ENCODE assay signal across 20 cellular contexts in the genomic region with DNA sequence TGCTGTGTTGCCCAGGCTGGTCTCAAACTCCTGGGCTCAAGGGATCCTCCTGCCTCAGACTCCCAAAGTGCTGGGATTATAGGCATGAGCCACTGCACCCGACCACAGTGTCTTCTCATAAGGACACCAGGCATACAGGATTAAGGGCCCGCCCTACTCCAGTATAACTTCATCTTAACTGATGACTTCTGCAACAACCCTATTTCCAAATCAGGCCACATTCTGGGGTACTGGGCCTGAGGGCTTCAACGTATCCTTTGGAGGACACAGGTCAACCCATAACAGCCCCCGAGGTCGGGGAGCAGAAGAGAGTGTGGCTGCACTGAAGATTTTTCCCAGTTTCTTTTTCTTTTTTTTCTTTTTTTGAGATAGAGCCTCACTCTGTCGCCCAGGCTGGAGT. TPM values are rescaled to one million over a fixed set of nuclear protein-coding genes. Genes with fewer than 3 reads are reported as not detected.
A peak's percentile ranks its signal among the peaks of the same experiment; 100 is the strongest.
DNase-seq lines count a peak whose midpoint lies in the region; TF ChIP-seq lines count a peak whose summit lies in the region.
"Had no signal": no experiment of that assay in that cellular context is flagged by ENCODE, and none has a peak within 500 bp of the region (broad histone marks: within the 10 kb centered on the region; RNA-seq: fewer than 3 reads in every experiment).

No MANE protein-coding gene starts in this region.

- H3K79me2 ChIP-seq in trophoblast cell (ENCODE audit: control insufficient read depth, insufficient read depth, low read length, poor library complexity) = no peaks in the 10 kb centered on the region

- H3K27ac Mint-ChIP-seq in chondrocyte (ENCODE audit: unreplicated experiment) = no peak overlapping the region

- H3K27me3 Mint-ChIP-seq in chondrocyte (ENCODE audit: low read depth) = peaks cover 33% of the 10 kb centered on the region

- WGBS in trophoblast cell (ENCODE audit: extremely low coverage, insufficient coverage, insufficient read length) = no CpG with 5 or more reads among the region's 6 CpGs

- no peak overlapping the region for H4K91ac ChIP-seq in trophoblast cell (ENCODE audit: low read depth, low read length)

- no peak overlapping the region for H2BK12ac ChIP-seq in trophoblast cell (ENCODE audit: low read length)

- H2BK5ac ChIP-seq in trophoblast cell (ENCODE audit: low read depth, low read length, poor library complexity) = no peak overlapping the region

- H3K27ac ChIP-seq in right atrium auricular region (no peak overlapping the region), left ventricle myocardium inferior (replicated peaks) (no peak overlapping the region), vagina (no peak overlapping the region), trophoblast cell (ENCODE audit: low read depth, low read length) (no peak overlapping the region)

- peak; percentile 47 for DNase-seq in right atrium auricular region (ENCODE audit: low spot score)
- no peak for DNase-seq in left ventricle myocardium inferior
- DNase-seq in chondrocyte (ENCODE audit: low spot score) = peak; percentile 29
- peak; percentile 3 for DNase-seq in mucosa of gallbladder (ENCODE audit: low spot score)
- no peak for DNase-seq in DMS114 treated with DMSO at 0.1 percent for 48 hours (lab: John Stamatoyannopoulos, UW; ENCODE audit: unreplicated experiment)
- DNase-seq in vagina (ENCODE audit: extremely low spot score in 2 of 2) = no peak
- no peak for DNase-seq in trophoblast cell
- DNase-seq: C1 segment of cervical spinal cord, DMS79, IMR-90, Karpas-422, NCI-H1417 treated with DMSO at 0.1 percent for 48 hours, NCI-H187 treated with DMSO at 0.1 percent for 48 hours, NCI-H2227 treated with DMSO at 0.1 percent for 48 hours, NCI-H510A treated with DMSO at 0.1 percent for 48 hours, NCI-H82, OCI-M1, SHP77 had no signal

- no peak overlapping the region for H3K23ac ChIP-seq in trophoblast cell (ENCODE audit: low read length)

- no peak overlapping the region for H4K8ac ChIP-seq in trophoblast cell (ENCODE audit: low read depth, low read length)

- no peaks in the 10 kb centered on the region for H3K27me3 ChIP-seq in right atrium auricular region
- peaks cover 25% of the 10 kb centered on the region for H3K27me3 ChIP-seq in left ventricle myocardium inferior (ENCODE audit: low read depth)
- H3K27me3 ChIP-seq in vagina = no peaks in the 10 kb centered on the region
- H3K27me3 ChIP-seq in trophoblast cell (ENCODE audit: insufficient read depth, low read length) = no peaks in the 10 kb centered on the region

- no peak overlapping the region for H3K4me3 Mint-ChIP-seq in chondrocyte (ENCODE audit: unreplicated experiment)

- no peaks in the 10 kb centered on the region for H3K9me3 Mint-ChIP-seq in chondrocyte (ENCODE audit: low read depth)

- H3K4me1 ChIP-seq in right atrium auricular region (no peaks in the 10 kb centered on the region), left ventricle myocardium inferior (no peaks in the 10 kb centered on the region), vagina (no peaks in the 10 kb centered on the region), trophoblast cell (ENCODE audit: control insufficient read depth in 1 of 2, insufficient read depth in 2 of 2, low read length in 2 of 2) (no peaks in the 10 kb centered on the region)
- H3K4me1 ChIP-seq: HAP-1 had no signal

- TF ChIP-seq POLR2A in vagina (IDR thresholded peaks at IDR 0.05) = no peak

- H2AK5ac ChIP-seq in trophoblast cell (ENCODE audit: low read length) = no peak overlapping the region

- H3K4me2 ChIP-seq in trophoblast cell (ENCODE audit: low read length) = no peak overlapping the region

- intact Hi-C loops in left ventricle myocardium inferior (cut with micrococcal nuclease) (no loop called here), vagina (cut with DNase I) (no loop called here)

- H3K9me3 ChIP-seq in right atrium auricular region (no peaks in the 10 kb centered on the region), left ventricle myocardium inferior (replicated peaks) (no peaks in the 10 kb centered on the region), vagina (no peaks in the 10 kb centered on the region), trophoblast cell (ENCODE audit: insufficient read depth, low read depth, low read length) (no peaks in the 10 kb centered on the region)
- H3K9me3 ChIP-seq: HAP-1 had no signal

- H3K4me1 Mint-ChIP-seq in chondrocyte (ENCODE audit: low read depth) = no peaks in the 10 kb centered on the region

- H3K18ac ChIP-seq in trophoblast cell (ENCODE audit: low read length) = no peak overlapping the region

- H3K4me3 ChIP-seq in right atrium auricular region = no peak overlapping the region
- no peak overlapping the region for H3K4me3 ChIP-seq in left ventricle myocardium inferior
- no peak overlapping the region for H3K4me3 ChIP-seq in vagina
- H3K4me3 ChIP-seq in trophoblast cell (ENCODE audit: low read depth, low read length) = no peak overlapping the region
- H3K4me3 ChIP-seq: HAP-1 had no signal

- H3K4ac ChIP-seq in trophoblast cell (ENCODE audit: low read depth, low read length) = no peak overlapping the region

- H3K36me3 Mint-ChIP-seq in chondrocyte (ENCODE audit: low read depth) = no peaks in the 10 kb centered on the region

- H2BK120ac ChIP-seq in trophoblast cell (ENCODE audit: insufficient read depth, low read length, poor library complexity) = no peak overlapping the region

- TF ChIP-seq CTCF in right atrium auricular region (IDR thresholded peaks at IDR 0.05) = no peak
- TF ChIP-seq CTCF in left ventricle myocardium inferior (IDR thresholded peaks at IDR 0.05; ENCODE audit: borderline replicate concordance) = no peak
- no peak for TF ChIP-seq CTCF in chondrocyte (IDR thresholded peaks at IDR 0.05)
- TF ChIP-seq CTCF in vagina (IDR thresholded peaks at IDR 0.05) = no peak

- H3K9ac ChIP-seq in trophoblast cell (ENCODE audit: low read length) = no peak overlapping the region

- H3K36me3 ChIP-seq in right atrium auricular region (no peaks in the 10 kb centered on the region), left ventricle myocardium inferior (no peaks in the 10 kb centered on the region), vagina (no peaks in the 10 kb centered on the region), trophoblast cell (ENCODE audit: control insufficient read depth in 1 of 2, insufficient read depth in 2 of 2, low read length in 2 of 2) (no peaks in the 10 kb centered on the region)
- H3K36me3 ChIP-seq: HAP-1 had no signal

- H3K79me1 ChIP-seq in trophoblast cell (ENCODE audit: low read length) = no peaks in the 10 kb centered on the region

- no peak overlapping the region for H2AFZ ChIP-seq in trophoblast cell (ENCODE audit: insufficient read depth, low read length, poor library complexity)

- H3K14ac ChIP-seq in trophoblast cell (ENCODE audit: low read length) = no peak overlapping the region

- H4K12ac ChIP-seq in trophoblast cell (ENCODE audit: low read depth, low read length) = no peak overlapping the region

RNA-seq across cellular contexts. Expression of gene SUN5, which starts 39.7 kb away (rescaled TPM):
- total RNA-seq in right atrium auricular region = not detected
- not detected for total RNA-seq in left ventricle myocardium inferior
- not detected in 3 replicates for total RNA-seq in chondrocyte
- total RNA-seq in mucosa of gallbladder = not detected
- not detected for total RNA-seq in vagina
- not detected in 2 replicates for polyA plus RNA-seq in trophoblast cell (2013)
- total RNA-seq: IMR-90, MCF 10A had no signal
- polyA plus RNA-seq: IMR-90 had no signal

RNA-seq across cellular contexts. Expression of gene BPIFB2, which starts 42.9 kb away (rescaled TPM):
- total RNA-seq in right atrium auricular region (not detected), left ventricle myocardium inferior (not detected), chondrocyte (not detected in 3 replicates), mucosa of gallbladder (0.17 TPM), vagina (not detected)
- not detected in 2 replicates for polyA plus RNA-seq in trophoblast cell (2013)
- total RNA-seq: IMR-90, MCF 10A had no signal
- polyA plus RNA-seq: IMR-90 had no signal

Comparison
In these comparisons a context has a peak if more than half of its experiments do, and no peak if none do; other contexts are left out.
1. DNase-seq: peak in right atrium auricular region (single experiment), chondrocyte (single experiment) and mucosa of gallbladder (single experiment); none in left ventricle myocardium inferior (single experiment), DMS114 treated with DMSO at 0.1 percent for 48 hours (single experiment), vagina (0 of 2) and trophoblast cell (0 of 2).